Comparison of ENCODE assay signal across 22 cellular contexts in genomic region chr22:20086763-20087162, GRCh38. TPM values are rescaled to one million over a fixed set of nuclear protein-coding genes. Genes with fewer than 3 reads are reported as not detected.
DNase-seq lines count a peak whose midpoint lies in the region; ATAC-seq and TF ChIP-seq lines count a peak whose summit lies in the region.
"Had no signal": no experiment of that assay in that cellular context is flagged by ENCODE, and none has a peak within 500 bp of the region (broad histone marks: within the 10 kb centered on the region; RNA-seq: fewer than 3 reads in every experiment).

No MANE protein-coding gene starts in this region.

- in situ Hi-C loops in Panc1 (cut with HindIII; ENCODE audit: low pct_unique_long_range_greater_than_20kb, low sequenced_read_pairs): no loop called here

- no peaks in the 10 kb centered on the region for H3K9me3 Mint-ChIP-seq in activated naive CD4-positive, alpha-beta T cell treated with anti-CD3 and anti-CD28 coated beads, Interleukin-2, amount 50 U/mL, for 72 hours
- no peaks in the 10 kb centered on the region for H3K9me3 Mint-ChIP-seq in effector memory CD8-positive, alpha-beta T cell
- H3K9me3 Mint-ChIP-seq in nephron progenitor cell (no peaks in the 10 kb centered on the region), HFFc6 (no peaks in the 10 kb centered on the region)
- no peaks in the 10 kb centered on the region for H3K9me3 Mint-ChIP-seq in activated CD4-positive, alpha-beta T cell treated with anti-CD3 and anti-CD28 coated beads, Interleukin-2, amount 10 ng/mL, durations not matched to agents 24 days and 14 days

- H3K27ac ChIP-seq in Panc1 (ENCODE audit: low read length): no peak overlapping the region
- H3K27ac ChIP-seq: C4-2B, HL-60 had no signal

- CTCF ChIA-PET in Panc1 (lab: Charles Lee): interaction anchor here (0.7 kb wide), 1 partner anchor 367 kb away, joined by 3 read pairs; no protein-coding TSS in a partner anchor

- peaks cover 35 to 40% of the 10 kb centered on the region in 2 donors for H3K36me3 Mint-ChIP-seq in activated naive CD4-positive, alpha-beta T cell treated with anti-CD3 and anti-CD28 coated beads, Interleukin-2, amount 50 U/mL, for 72 hours
- H3K36me3 Mint-ChIP-seq in effector memory CD8-positive, alpha-beta T cell (ENCODE audit: insufficient read depth): peaks cover 46% of the 10 kb centered on the region
- peaks cover 63% of the 10 kb centered on the region for H3K36me3 Mint-ChIP-seq in nephron progenitor cell (ENCODE audit: low read depth)
- H3K36me3 Mint-ChIP-seq in HFFc6 (ENCODE audit: low read depth): peaks cover 43% of the 10 kb centered on the region
- H3K36me3 Mint-ChIP-seq in activated CD4-positive, alpha-beta T cell treated with anti-CD3 and anti-CD28 coated beads, Interleukin-2, amount 10 ng/mL, durations not matched to agents 24 days and 14 days (ENCODE audit: low read depth): peaks cover 51% of the 10 kb centered on the region

- no peaks in the 10 kb centered on the region for H3K9me3 ChIP-seq in Panc1 (ENCODE audit: control insufficient read depth, insufficient read depth, low read depth, low read length)

- peaks cover 8% of the 10 kb centered on the region for H3K4me1 ChIP-seq in Panc1 (ENCODE audit: control insufficient read depth, insufficient read depth, low read length)

- peaks cover 4% of the 10 kb centered on the region for H3K36me3 ChIP-seq in Panc1 (ENCODE audit: control insufficient read depth, insufficient read depth, low read length)

- TF ChIP-seq CTCF in Panc1 (IDR thresholded peaks at IDR 0.05) (no peak), nephron progenitor cell (IDR thresholded peaks at IDR 0.05) (no peak), HFFc6 (IDR thresholded peaks at IDR 0.05) (no peak)

- H3K4me3 ChIP-seq in Panc1 (ENCODE audit: low read depth in 2 of 2, low read length in 2 of 2): no peak overlapping the region

- peaks cover 79 to 80% of the 10 kb centered on the region in 2 donors for H3K4me1 Mint-ChIP-seq in effector memory CD8-positive, alpha-beta T cell (ENCODE audit: low read depth in 2 of 2)
- H3K4me1 Mint-ChIP-seq in nephron progenitor cell (peaks cover 39% of the 10 kb centered on the region), HFFc6 (ENCODE audit: low read depth) (peaks cover 45% of the 10 kb centered on the region)
- H3K4me1 Mint-ChIP-seq in activated CD4-positive, alpha-beta T cell treated with anti-CD3 and anti-CD28 coated beads, Interleukin-2, amount 10 ng/mL, durations not matched to agents 24 days and 14 days: peaks cover 22% of the 10 kb centered on the region

- no peak for ATAC-seq in activated naive CD4-positive, alpha-beta T cell treated with anti-CD3 and anti-CD28 coated beads, Interleukin-2, amount 50 U/mL, for 72 hours
- ATAC-seq in Panc1 (no peak), HG02970 (IDR thresholded peaks at IDR 0.05; ENCODE audit: low FRiP score, unreplicated experiment) (no peak)
- ATAC-seq in effector memory CD8-positive, alpha-beta T cell (replicated peaks): no peak
- ATAC-seq: HepG2 had no signal

- no peak for DNase-seq in activated naive CD4-positive, alpha-beta T cell treated with anti-CD3 and anti-CD28 coated beads, Interleukin-2, amount 50 U/mL, for 72 hours (ENCODE audit: low spot score in 2 of 2)
- no peak for DNase-seq in activated naive CD4-positive, alpha-beta T cell (lab: John Stamatoyannopoulos, UW)
- DNase-seq in Panc1 (ENCODE audit: low read depth, low spot score) (no peak), nephron progenitor cell (no peak), HFFc6 (no peak)
- no peak for DNase-seq in effector memory CD8-positive, alpha-beta T cell
- DNase-seq in activated CD4-positive, alpha-beta T cell treated with anti-CD3 and anti-CD28 coated beads, Interleukin-2, amount 10 ng/mL, durations not matched to agents 24 days and 14 days: no peak
- DNase-seq: DMS53; GF-D8; KBM-7; NCI-H1105; NCI-H1694; NCI-H2081; NCI-H2171; NCI-H345; NCI-H524; NCI-H774; NK-92 treated with Interleukin-12 subunit alpha and Interleukin-12 subunit beta, amount 100 ng/mL, for 24 hours had no signal

- peak overlapping the region; percentile 34 to 83 for H3K4me3 Mint-ChIP-seq in effector memory CD8-positive, alpha-beta T cell
- H3K4me3 Mint-ChIP-seq in nephron progenitor cell: no peak overlapping the region
- no peak overlapping the region for H3K4me3 Mint-ChIP-seq in HFFc6
- H3K4me3 Mint-ChIP-seq in activated CD4-positive, alpha-beta T cell treated with anti-CD3 and anti-CD28 coated beads, Interleukin-2, amount 10 ng/mL, durations not matched to agents 24 days and 14 days: no peak overlapping the region

- intact Hi-C loops in Panc1 (cut with micrococcal nuclease; ENCODE audit: unreplicated experiment): no loop called here
- intact Hi-C loops in activated CD4-positive, alpha-beta T cell treated with anti-CD3 and anti-CD28 coated beads, Interleukin-2, amount 10 ng/mL, durations not matched to agents 24 days and 14 days (cut with micrococcal nuclease): no loop called here

- H3K27ac Mint-ChIP-seq in activated naive CD4-positive, alpha-beta T cell treated with anti-CD3 and anti-CD28 coated beads, Interleukin-2, amount 50 U/mL, for 72 hours: peak overlapping the region; percentile 68 to 89
- peak overlapping the region in 1 of 2 donors; percentile 79 for H3K27ac Mint-ChIP-seq in effector memory CD8-positive, alpha-beta T cell
- H3K27ac Mint-ChIP-seq in nephron progenitor cell (peak overlapping the region; percentile 80), HFFc6 (no peak overlapping the region)
- H3K27ac Mint-ChIP-seq in activated CD4-positive, alpha-beta T cell treated with anti-CD3 and anti-CD28 coated beads, Interleukin-2, amount 10 ng/mL, durations not matched to agents 24 days and 14 days: no peak overlapping the region

- BruUV-seq in Panc1 (replicated peaks; lab: Mats Ljungman, UMichigan): TSS peak; percentile 27

- H3K27me3 Mint-ChIP-seq in effector memory CD8-positive, alpha-beta T cell: no peaks in the 10 kb centered on the region
- no peaks in the 10 kb centered on the region for H3K27me3 Mint-ChIP-seq in nephron progenitor cell (ENCODE audit: low read depth, poor library complexity)
- H3K27me3 Mint-ChIP-seq in HFFc6 (ENCODE audit: insufficient read depth): no peaks in the 10 kb centered on the region; the same call in 1 of the 2 replicates
- no peaks in the 10 kb centered on the region for H3K27me3 Mint-ChIP-seq in activated CD4-positive, alpha-beta T cell treated with anti-CD3 and anti-CD28 coated beads, Interleukin-2, amount 10 ng/mL, durations not matched to agents 24 days and 14 days

- POLR2A ChIA-PET in Panc1 (lab: Charles Lee): no interaction called here

- H3K27me3 ChIP-seq in Panc1 (ENCODE audit: control insufficient read depth, insufficient read depth, low read length): no peaks in the 10 kb centered on the region

RNA-seq across cellular contexts. Expression of gene DGCR8, which starts 6.7 kb away (rescaled TPM):
- total RNA-seq in activated naive CD4-positive, alpha-beta T cell treated with anti-CD3 and anti-CD28 coated beads, Interleukin-2, amount 50 U/mL, for 72 hours: 10 to 100 TPM; 37.0 to 66.7 TPM
- total RNA-seq in Panc1 (2021; ENCODE audit: unreplicated experiment): 35.0 TPM
- 23.3 TPM for polyA plus RNA-seq in Panc1 (2012; ENCODE audit: insufficient read length)
- total RNA-seq in HFFc6 (2021; fragmentation: NEBNext Ultra II Directional; extraction: Animal tissue kit (Norgen Biotek cat#: 25700)): 10 to 100 TPM; 19.8 to 24.5 (median 22.0) TPM
- total RNA-seq in activated CD4-positive, alpha-beta T cell treated with anti-CD3 and anti-CD28 coated beads, Interleukin-2, amount 10 ng/mL, durations not matched to agents 24 days and 14 days: 73.2 and 74.2 TPM in 2 replicates

RNA-seq across cellular contexts. Expression of gene RANBP1, which starts 29.1 kb away (rescaled TPM):
- 100 to 1,000 TPM; 295 to 349 TPM for total RNA-seq in activated naive CD4-positive, alpha-beta T cell treated with anti-CD3 and anti-CD28 coated beads, Interleukin-2, amount 50 U/mL, for 72 hours
- total RNA-seq in Panc1 (2021; ENCODE audit: unreplicated experiment): 232 TPM
- polyA plus RNA-seq in Panc1 (2012; ENCODE audit: insufficient read length): 266 TPM
- total RNA-seq in HFFc6 (2021; fragmentation: NEBNext Ultra II Directional; extraction: Animal tissue kit (Norgen Biotek cat#: 25700)): 100 to 1,000 TPM; 177 to 231 (median 226) TPM
- total RNA-seq in activated CD4-positive, alpha-beta T cell treated with anti-CD3 and anti-CD28 coated beads, Interleukin-2, amount 10 ng/mL, durations not matched to agents 24 days and 14 days: 488 and 500 TPM in 2 replicates

RNA-seq across cellular contexts. Expression of gene TRMT2A, which starts 30.3 kb away (rescaled TPM):
- 10 to 100 TPM; 79.9 to 93.9 TPM for total RNA-seq in activated naive CD4-positive, alpha-beta T cell treated with anti-CD3 and anti-CD28 coated beads, Interleukin-2, amount 50 U/mL, for 72 hours
- total RNA-seq in Panc1 (2021; ENCODE audit: unreplicated experiment): 66.7 TPM
- polyA plus RNA-seq in Panc1 (2012; ENCODE audit: insufficient read length): 64.6 TPM
- 10 to 100 TPM; 31.1 to 44.9 (median 38.5) TPM for total RNA-seq in HFFc6 (2021; fragmentation: NEBNext Ultra II Directional; extraction: Animal tissue kit (Norgen Biotek cat#: 25700))
- total RNA-seq in activated CD4-positive, alpha-beta T cell treated with anti-CD3 and anti-CD28 coated beads, Interleukin-2, amount 10 ng/mL, durations not matched to agents 24 days and 14 days: 125 and 135 TPM in 2 replicates

RNA-seq across cellular contexts. Expression of gene ZDHHC8, which starts 44.8 kb away (rescaled TPM):
- 10 to 100 TPM; 17.6 to 55.4 TPM for total RNA-seq in activated naive CD4-positive, alpha-beta T cell treated with anti-CD3 and anti-CD28 coated beads, Interleukin-2, amount 50 U/mL, for 72 hours
- total RNA-seq in Panc1 (2021; ENCODE audit: unreplicated experiment): 79.0 TPM
- 77.8 TPM for polyA plus RNA-seq in Panc1 (2012; ENCODE audit: insufficient read length)
- total RNA-seq in HFFc6 (2021; fragmentation: NEBNext Ultra II Directional; extraction: Animal tissue kit (Norgen Biotek cat#: 25700)): 100 to 1,000 TPM in 3 of 6 experiments, 10 to 100 TPM in 3; 91.8 to 119 (median 99.1) TPM
- total RNA-seq in activated CD4-positive, alpha-beta T cell treated with anti-CD3 and anti-CD28 coated beads, Interleukin-2, amount 10 ng/mL, durations not matched to agents 24 days and 14 days: 95.2 and 100 TPM in 2 replicates

Comparison
In these comparisons a context has a peak if more than half of its experiments do, and no peak if none do; other contexts are left out.
1. H3K27ac Mint-ChIP-seq: peak in activated naive CD4-positive, alpha-beta T cell treated with anti-CD3 and anti-CD28 coated beads, Interleukin-2, amount 50 U/mL, for 72 hours (2 of 2) and nephron progenitor cell (single experiment); none in HFFc6 (single experiment) and activated CD4-positive, alpha-beta T cell treated with anti-CD3 and anti-CD28 coated beads, Interleukin-2, amount 10 ng/mL, durations not matched to agents 24 days and 14 days (single experiment).
2. H3K4me3 Mint-ChIP-seq: peak in effector memory CD8-positive, alpha-beta T cell (2 of 2); none in nephron progenitor cell (single experiment), HFFc6 (single experiment) and activated CD4-positive, alpha-beta T cell treated with anti-CD3 and anti-CD28 coated beads, Interleukin-2, amount 10 ng/mL, durations not matched to agents 24 days and 14 days (single experiment).